ENCODE assay signal across 7 cellular contexts in genomic region chr14:44803239-44803905, GRCh38.
DNase-seq lines count a peak whose midpoint lies in the region; ATAC-seq and TF ChIP-seq lines count a peak whose summit lies in the region.

No MANE protein-coding gene starts in this region.

- no peaks in the 10 kb centered on the region for H3K9me3 Mint-ChIP-seq in effector memory CD8-positive, alpha-beta T cell

- peak; percentile 88 for TF ChIP-seq CTCF in OCI-LY7 (conservative IDR thresholded peaks at IDR 0.05; ENCODE audit: low read length)

- H3K4me1 Mint-ChIP-seq in effector memory CD8-positive, alpha-beta T cell (ENCODE audit: low read depth in 2 of 2) = no peaks in the 10 kb centered on the region

- H3K4me3 Mint-ChIP-seq in effector memory CD8-positive, alpha-beta T cell = no peak overlapping the region

- no TSS peak for BruUV-seq in OCI-LY7 (replicated peaks; lab: Mats Ljungman, UMichigan)

- no peak overlapping the region for H2BK15ac ChIP-seq in mesenchymal stem cell (ENCODE audit: low read depth, poor library complexity, severe bottlenecking)

- intact Hi-C loops in OCI-LY7 (cut with micrococcal nuclease; ENCODE audit: unreplicated experiment) = no loop called here

- H2AK5ac ChIP-seq in mesenchymal stem cell (ENCODE audit: low read length, severe bottlenecking) = no peak overlapping the region

- no peak overlapping the region for H2BK5ac ChIP-seq in mesenchymal stem cell (ENCODE audit: low read depth, low read length, poor library complexity, severe bottlenecking)

- no peaks in the 10 kb centered on the region for H3K9me2 ChIP-seq in OCI-LY7 (ENCODE audit: insufficient read depth, low read length)

- DNase-seq in GM04503 (ENCODE audit: low read depth) = peak; percentile 11
- peak; percentile 29 for DNase-seq in HuH-7.5 (ENCODE audit: low spot score)
- peak; percentile 45 for DNase-seq in OCI-LY7 (ENCODE audit: low spot score)
- no peak for DNase-seq in effector memory CD8-positive, alpha-beta T cell
- peak; percentile 73 for DNase-seq in mesenchymal stem cell
- DNase-seq in NK-92 (lab: John Stamatoyannopoulos, UW; ENCODE audit: unreplicated experiment) = no peak

- WGBS in mesenchymal stem cell = no CpG with 5 or more reads among the region's 1 CpG

- H4K20me1 ChIP-seq in OCI-LY7 (ENCODE audit: insufficient read depth, low read length) = no peaks in the 10 kb centered on the region

- H3K27ac Mint-ChIP-seq in effector memory CD8-positive, alpha-beta T cell = no peak overlapping the region

- no peak overlapping the region for H4K8ac ChIP-seq in mesenchymal stem cell (ENCODE audit: low read length)

- no peak overlapping the region for H3K4ac ChIP-seq in mesenchymal stem cell (ENCODE audit: low read depth in 1 of 2, low read length in 2 of 2)

- H2BK12ac ChIP-seq in mesenchymal stem cell (ENCODE audit: low read length in 2 of 2) = no peak overlapping the region

- peak; percentile 89 for ATAC-seq in GM21528 (IDR thresholded peaks at IDR 0.05; ENCODE audit: low FRiP score, unreplicated experiment)
- ATAC-seq in effector memory CD8-positive, alpha-beta T cell (replicated peaks) = peak; percentile 37

- no peak overlapping the region for H3K9ac ChIP-seq in mesenchymal stem cell (ENCODE audit: low read length)

- H3K79me2 ChIP-seq in OCI-LY7 (ENCODE audit: insufficient read depth, low read depth, low read length) = no peaks in the 10 kb centered on the region

- no peak overlapping the region for H2BK120ac ChIP-seq in mesenchymal stem cell (ENCODE audit: low read depth, low read length)

- H3K79me1 ChIP-seq in mesenchymal stem cell (replicated peaks; ENCODE audit: low read length, poor library complexity, severe bottlenecking) = no peaks in the 10 kb centered on the region

- H3K27me3 ChIP-seq in mesenchymal stem cell (ENCODE audit: control insufficient read depth in 1 of 2, insufficient read depth in 1 of 2, low read length in 2 of 2) = no peaks in the 10 kb centered on the region

- H3K4me2 ChIP-seq in OCI-LY7 (ENCODE audit: low read length) (no peak overlapping the region), mesenchymal stem cell (ENCODE audit: low read length, poor library complexity, severe bottlenecking) (no peak overlapping the region)

- no peak overlapping the region for H3K18ac ChIP-seq in mesenchymal stem cell (ENCODE audit: low read depth in 1 of 2, low read length in 2 of 2)

- no peaks in the 10 kb centered on the region for H3K4me1 ChIP-seq in OCI-LY7 (ENCODE audit: insufficient read depth, low read length, poor library complexity, severe bottlenecking)
- no peaks in the 10 kb centered on the region for H3K4me1 ChIP-seq in mesenchymal stem cell (ENCODE audit: control insufficient read depth, insufficient read depth, low read depth, low read length)

- no peak overlapping the region for H3K4me3 ChIP-seq in OCI-LY7 (ENCODE audit: low read depth, low read length, poor library complexity, severe bottlenecking)
- H3K4me3 ChIP-seq in mesenchymal stem cell (ENCODE audit: insufficient read depth in 1 of 2, low read depth in 1 of 2, low read length in 2 of 2) = no peak overlapping the region

- H3K14ac ChIP-seq in mesenchymal stem cell (ENCODE audit: low read length in 2 of 2) = no peak overlapping the region

- H3K36me3 ChIP-seq in OCI-LY7 (ENCODE audit: insufficient read depth, low read length) = no peaks in the 10 kb centered on the region
- no peaks in the 10 kb centered on the region for H3K36me3 ChIP-seq in mesenchymal stem cell (ENCODE audit: control insufficient read depth in 1 of 2, insufficient read depth in 2 of 2, low read depth in 1 of 2, low read length in 2 of 2)

- H4K91ac ChIP-seq in mesenchymal stem cell (ENCODE audit: low read length) = no peak overlapping the region

- no peak overlapping the region for H3K27ac ChIP-seq in OCI-LY7 (ENCODE audit: low read depth, low read length, poor library complexity, severe bottlenecking)
- no peak overlapping the region for H3K27ac ChIP-seq in mesenchymal stem cell (ENCODE audit: low read length, poor library complexity, severe bottlenecking)

- CTCF ChIA-PET in OCI-LY7 (lab: Charles Lee; ENCODE audit: unreplicated experiment) = no interaction called here

- H3K9me3 ChIP-seq in OCI-LY7 (ENCODE audit: low read length) = no peaks in the 10 kb centered on the region
- H3K9me3 ChIP-seq in mesenchymal stem cell (ENCODE audit: control insufficient read depth, low read length) = no peaks in the 10 kb centered on the region

- no peak overlapping the region for H3K23ac ChIP-seq in mesenchymal stem cell (ENCODE audit: low read length in 2 of 2)

- no peaks in the 10 kb centered on the region for H3K36me3 Mint-ChIP-seq in effector memory CD8-positive, alpha-beta T cell (ENCODE audit: insufficient read depth)

- H2AFZ ChIP-seq in OCI-LY7 (ENCODE audit: low read length) = no peak overlapping the region
- H2AFZ ChIP-seq in mesenchymal stem cell (ENCODE audit: low read depth, low read length) = no peak overlapping the region

- POLR2A ChIA-PET in OCI-LY7 (lab: Charles Lee) = interaction anchor here (1.1 kb wide), 2 partner anchors 12 to 296 kb away, joined by 3 to 4 read pairs; no protein-coding TSS in a partner anchor

- H3K27me3 Mint-ChIP-seq in effector memory CD8-positive, alpha-beta T cell = peaks cover 7 to 20% of the 10 kb centered on the region in 2 donors

Comparison
In these comparisons a context has a peak if more than half of its experiments do, and no peak if none do; other contexts are left out.
1. DNase-seq: peak in GM04503 (single experiment), HuH-7.5 (single experiment), OCI-LY7 (single experiment) and mesenchymal stem cell (single experiment); none in effector memory CD8-positive, alpha-beta T cell (0 of 3) and NK-92 (single experiment).